1 cellular context compared by ENCODE assay signal in genomic region chr9:69195681-69196080, GRCh38.
TF ChIP-seq lines count a peak whose summit lies in the region.

No MANE protein-coding gene starts in this region.

TF ChIP-seq in GM23338, 12 proteins besides CTCF, POLR2A, EP300 and RAD21 (continued from another document):
- TF ChIP-seq, protein P1, sequence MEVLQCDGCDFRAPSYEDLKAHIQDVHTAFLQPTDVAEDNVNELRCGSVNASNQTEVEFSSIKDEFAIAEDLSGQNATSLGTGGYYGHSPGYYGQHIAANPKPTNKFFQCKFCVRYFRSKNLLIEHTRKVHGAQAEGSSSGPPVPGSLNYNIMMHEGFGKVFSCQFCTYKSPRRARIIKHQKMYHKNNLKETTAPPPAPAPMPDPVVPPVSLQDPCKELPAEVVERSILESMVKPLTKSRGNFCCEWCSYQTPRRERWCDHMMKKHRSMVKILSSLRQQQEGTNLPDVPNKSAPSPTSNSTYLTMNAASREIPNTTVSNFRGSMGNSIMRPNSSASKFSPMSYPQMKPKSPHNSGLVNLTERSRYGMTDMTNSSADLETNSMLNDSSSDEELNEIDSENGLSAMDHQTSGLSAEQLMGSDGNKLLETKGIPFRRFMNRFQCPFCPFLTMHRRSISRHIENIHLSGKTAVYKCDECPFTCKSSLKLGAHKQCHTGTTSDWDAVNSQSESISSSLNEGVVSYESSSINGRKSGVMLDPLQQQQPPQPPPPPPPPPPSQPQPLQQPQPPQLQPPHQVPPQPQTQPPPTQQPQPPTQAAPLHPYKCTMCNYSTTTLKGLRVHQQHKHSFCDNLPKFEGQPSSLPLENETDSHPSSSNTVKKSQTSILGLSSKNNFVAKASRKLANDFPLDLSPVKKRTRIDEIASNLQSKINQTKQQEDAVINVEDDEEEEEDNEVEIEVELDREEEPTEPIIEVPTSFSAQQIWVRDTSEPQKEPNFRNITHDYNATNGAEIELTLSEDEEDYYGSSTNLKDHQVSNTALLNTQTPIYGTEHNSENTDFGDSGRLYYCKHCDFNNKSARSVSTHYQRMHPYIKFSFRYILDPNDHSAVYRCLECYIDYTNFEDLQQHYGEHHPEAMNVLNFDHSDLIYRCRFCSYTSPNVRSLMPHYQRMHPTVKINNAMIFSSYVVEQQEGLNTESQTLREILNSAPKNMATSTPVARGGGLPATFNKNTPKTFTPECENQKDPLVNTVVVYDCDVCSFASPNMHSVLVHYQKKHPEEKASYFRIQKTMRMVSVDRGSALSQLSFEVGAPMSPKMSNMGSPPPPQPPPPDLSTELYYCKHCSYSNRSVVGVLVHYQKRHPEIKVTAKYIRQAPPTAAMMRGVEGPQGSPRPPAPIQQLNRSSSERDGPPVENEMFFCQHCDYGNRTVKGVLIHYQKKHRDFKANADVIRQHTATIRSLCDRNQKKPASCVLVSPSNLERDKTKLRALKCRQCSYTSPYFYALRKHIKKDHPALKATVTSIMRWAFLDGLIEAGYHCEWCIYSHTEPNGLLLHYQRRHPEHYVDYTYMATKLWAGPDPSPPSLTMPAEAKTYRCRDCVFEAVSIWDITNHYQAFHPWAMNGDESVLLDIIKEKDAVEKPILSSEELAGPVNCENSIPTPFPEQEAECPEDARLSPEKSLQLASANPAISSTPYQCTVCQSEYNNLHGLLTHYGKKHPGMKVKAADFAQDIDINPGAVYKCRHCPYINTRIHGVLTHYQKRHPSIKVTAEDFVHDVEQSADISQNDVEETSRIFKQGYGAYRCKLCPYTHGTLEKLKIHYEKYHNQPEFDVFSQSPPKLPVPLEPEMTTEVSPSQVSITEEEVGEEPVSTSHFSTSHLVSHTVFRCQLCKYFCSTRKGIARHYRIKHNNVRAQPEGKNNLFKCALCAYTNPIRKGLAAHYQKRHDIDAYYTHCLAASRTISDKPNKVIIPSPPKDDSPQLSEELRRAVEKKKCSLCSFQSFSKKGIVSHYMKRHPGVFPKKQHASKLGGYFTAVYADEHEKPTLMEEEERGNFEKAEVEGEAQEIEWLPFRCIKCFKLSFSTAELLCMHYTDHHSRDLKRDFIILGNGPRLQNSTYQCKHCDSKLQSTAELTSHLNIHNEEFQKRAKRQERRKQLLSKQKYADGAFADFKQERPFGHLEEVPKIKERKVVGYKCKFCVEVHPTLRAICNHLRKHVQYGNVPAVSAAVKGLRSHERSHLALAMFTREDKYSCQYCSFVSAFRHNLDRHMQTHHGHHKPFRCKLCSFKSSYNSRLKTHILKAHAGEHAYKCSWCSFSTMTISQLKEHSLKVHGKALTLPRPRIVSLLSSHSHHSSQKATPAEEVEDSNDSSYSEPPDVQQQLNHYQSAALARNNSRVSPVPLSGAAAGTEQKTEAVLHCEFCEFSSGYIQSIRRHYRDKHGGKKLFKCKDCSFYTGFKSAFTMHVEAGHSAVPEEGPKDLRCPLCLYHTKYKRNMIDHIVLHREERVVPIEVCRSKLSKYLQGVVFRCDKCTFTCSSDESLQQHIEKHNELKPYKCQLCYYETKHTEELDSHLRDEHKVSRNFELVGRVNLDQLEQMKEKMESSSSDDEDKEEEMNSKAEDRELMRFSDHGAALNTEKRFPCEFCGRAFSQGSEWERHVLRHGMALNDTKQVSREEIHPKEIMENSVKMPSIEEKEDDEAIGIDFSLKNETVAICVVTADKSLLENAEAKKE (CRISPR knock-in tag; IDR thresholded peaks at IDR 0.05) = no peak
- no peak for TF ChIP-seq POLR2AphosphoS5 (IDR thresholded peaks at IDR 0.05; ENCODE audit: low read depth)
- TF ChIP-seq CREB1 (CRISPR knock-in tag; IDR thresholded peaks at IDR 0.05; ENCODE audit: low read depth) = no peak
- no peak for TF ChIP-seq ZNF114 (CRISPR knock-in tag; IDR thresholded peaks at IDR 0.05)
- no peak for TF ChIP-seq STAT1 (IDR thresholded peaks at IDR 0.05; ENCODE audit: unreplicated experiment)
- TF ChIP-seq, protein P2, sequence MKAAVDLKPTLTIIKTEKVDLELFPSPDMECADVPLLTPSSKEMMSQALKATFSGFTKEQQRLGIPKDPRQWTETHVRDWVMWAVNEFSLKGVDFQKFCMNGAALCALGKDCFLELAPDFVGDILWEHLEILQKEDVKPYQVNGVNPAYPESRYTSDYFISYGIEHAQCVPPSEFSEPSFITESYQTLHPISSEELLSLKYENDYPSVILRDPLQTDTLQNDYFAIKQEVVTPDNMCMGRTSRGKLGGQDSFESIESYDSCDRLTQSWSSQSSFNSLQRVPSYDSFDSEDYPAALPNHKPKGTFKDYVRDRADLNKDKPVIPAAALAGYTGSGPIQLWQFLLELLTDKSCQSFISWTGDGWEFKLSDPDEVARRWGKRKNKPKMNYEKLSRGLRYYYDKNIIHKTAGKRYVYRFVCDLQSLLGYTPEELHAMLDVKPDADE (IDR thresholded peaks at IDR 0.05) = no peak
